Comparison of ENCODE assay signal across 1 cellular context in the genomic region with DNA sequence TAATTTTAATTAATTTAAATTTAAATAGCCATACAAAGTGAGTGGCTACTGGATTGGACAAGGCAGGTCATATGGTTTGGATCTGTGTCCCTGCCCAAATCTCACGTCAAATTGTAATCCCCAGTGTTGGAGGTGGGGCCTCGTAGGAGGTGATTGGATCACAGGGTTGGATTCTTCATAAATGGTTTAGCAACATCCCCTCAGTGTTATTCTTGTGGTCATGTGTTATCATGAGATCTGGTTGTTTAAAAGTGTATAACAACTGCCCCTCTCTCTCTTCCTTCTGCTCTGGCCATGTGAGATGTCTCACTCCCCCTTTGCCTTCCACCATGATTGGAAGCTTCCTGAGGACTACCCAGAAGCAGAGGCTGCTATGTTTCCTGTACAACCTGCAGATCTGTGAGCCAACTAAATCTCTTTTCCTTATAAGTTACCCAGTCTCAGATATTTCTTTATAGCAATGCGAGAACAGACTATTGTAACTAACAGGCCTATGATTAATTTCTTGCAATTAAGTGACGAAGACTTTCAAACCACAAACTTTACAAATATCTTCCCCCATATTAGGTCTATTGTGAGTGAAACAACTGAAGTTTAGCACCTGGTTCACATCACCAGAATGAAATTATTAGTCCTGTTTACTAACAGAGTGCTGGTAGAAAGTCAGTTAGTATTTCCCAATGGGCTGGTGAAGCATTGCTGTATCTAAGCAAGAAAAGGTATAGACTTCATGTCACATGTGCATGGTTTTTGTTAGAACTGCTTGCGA.
TF ChIP-seq lines count a peak whose summit lies in the region.

No MANE protein-coding gene starts in this region.

TF ChIP-seq in IMR-90, 13 proteins besides CTCF, POLR2A, EP300 and RAD21:
- TF ChIP-seq NFE2L2 (IDR thresholded peaks at IDR 0.05; ENCODE audit: low read depth, low read length) (no peak), RCOR1 (IDR thresholded peaks at IDR 0.05; ENCODE audit: insufficient replicate concordance, low read length) (no peak), CHD1 (IDR thresholded peaks at IDR 0.05; ENCODE audit: low read depth, low read length) (no peak), MAZ (IDR thresholded peaks at IDR 0.05; ENCODE audit: borderline replicate concordance, low read depth, low read length) (no peak), FOS (IDR thresholded peaks at IDR 0.05; ENCODE audit: low read depth, low read length) (no peak), RFX5 (IDR thresholded peaks at IDR 0.05; ENCODE audit: low read depth, low read length) (no peak), SMC3 (IDR thresholded peaks at IDR 0.05; ENCODE audit: low read depth, low read length) (no peak), MXI1 (IDR thresholded peaks at IDR 0.05; ENCODE audit: borderline replicate concordance, low read depth, low read length) (no peak), MAFK (IDR thresholded peaks at IDR 0.05; ENCODE audit: low read depth, low read length) (no peak), BHLHE40 (IDR thresholded peaks at IDR 0.05; ENCODE audit: low read depth, low read length) (no peak), CEBPB (IDR thresholded peaks at IDR 0.05; ENCODE audit: low read depth, low read length) (no peak)
- TF ChIP-seq, protein P1, sequence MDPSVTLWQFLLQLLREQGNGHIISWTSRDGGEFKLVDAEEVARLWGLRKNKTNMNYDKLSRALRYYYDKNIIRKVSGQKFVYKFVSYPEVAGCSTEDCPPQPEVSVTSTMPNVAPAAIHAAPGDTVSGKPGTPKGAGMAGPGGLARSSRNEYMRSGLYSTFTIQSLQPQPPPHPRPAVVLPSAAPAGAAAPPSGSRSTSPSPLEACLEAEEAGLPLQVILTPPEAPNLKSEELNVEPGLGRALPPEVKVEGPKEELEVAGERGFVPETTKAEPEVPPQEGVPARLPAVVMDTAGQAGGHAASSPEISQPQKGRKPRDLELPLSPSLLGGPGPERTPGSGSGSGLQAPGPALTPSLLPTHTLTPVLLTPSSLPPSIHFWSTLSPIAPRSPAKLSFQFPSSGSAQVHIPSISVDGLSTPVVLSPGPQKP (IDR thresholded peaks at IDR 0.05; ENCODE audit: borderline replicate concordance, low read depth, low read length) = no peak
- TF ChIP-seq, protein P2, sequence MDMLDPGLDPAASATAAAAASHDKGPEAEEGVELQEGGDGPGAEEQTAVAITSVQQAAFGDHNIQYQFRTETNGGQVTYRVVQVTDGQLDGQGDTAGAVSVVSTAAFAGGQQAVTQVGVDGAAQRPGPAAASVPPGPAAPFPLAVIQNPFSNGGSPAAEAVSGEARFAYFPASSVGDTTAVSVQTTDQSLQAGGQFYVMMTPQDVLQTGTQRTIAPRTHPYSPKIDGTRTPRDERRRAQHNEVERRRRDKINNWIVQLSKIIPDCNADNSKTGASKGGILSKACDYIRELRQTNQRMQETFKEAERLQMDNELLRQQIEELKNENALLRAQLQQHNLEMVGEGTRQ (IDR thresholded peaks at IDR 0.05; ENCODE audit: low read depth, low read length) = no peak
TF ChIP-seq in IMR-90: peak in this region for 0.
